Comparison of ENCODE assay signal across 10 cellular contexts in genomic region chr4:152462047-152462446, GRCh38.
DNase-seq lines count a peak whose midpoint lies in the region; ATAC-seq and TF ChIP-seq lines count a peak whose summit lies in the region.
"Had no signal": no experiment of that assay in that cellular context is flagged by ENCODE, and none has a peak within 500 bp of the region (broad histone marks: within the 10 kb centered on the region; RNA-seq: fewer than 3 reads in every experiment).

No MANE protein-coding gene starts in this region.

- no peak for ATAC-seq in activated naive CD8-positive, alpha-beta T cell treated with anti-CD3 and anti-CD28 coated beads, Interleukin-2, amount 10 ng/mL, durations not matched to agents 7 days and 5 days (ENCODE audit: low read depth)
- ATAC-seq in HG02981 (IDR thresholded peaks at IDR 0.05; ENCODE audit: unreplicated experiment): peak; percentile 63
- no peak for ATAC-seq in RWPE2 (ENCODE audit: low read depth)
- ATAC-seq in stimulated activated naive B cell treated with anti-CD40 and anti-IgM and Interleukin-4, amounts not matched to agents 10 μg/mL and 1 μg/mL and 100 μg/mL, for 72 hours (replicated peaks): peak; percentile 49 to 64

- no peak overlapping the region for H3K4me3 ChIP-seq in RWPE2 (ENCODE audit: severe bottlenecking)
- H3K4me3 ChIP-seq: skin epidermis had no signal

- H3K36me3 ChIP-seq in RWPE2 (ENCODE audit: low read depth): no peaks in the 10 kb centered on the region

- H3K27me3 Mint-ChIP-seq in activated naive CD8-positive, alpha-beta T cell treated with anti-CD3 and anti-CD28 coated beads, Interleukin-2, amount 10 ng/mL, durations not matched to agents 7 days and 5 days: no peaks in the 10 kb centered on the region
- no peaks in the 10 kb centered on the region for H3K27me3 Mint-ChIP-seq in activated naive CD8-positive, alpha-beta T cell treated with anti-CD3 and anti-CD28 coated beads for 36 hours
- H3K27me3 Mint-ChIP-seq in stimulated activated naive B cell treated with anti-CD40 and anti-IgM and Interleukin-4, amounts not matched to agents 10 μg/mL and 1 μg/mL and 100 μg/mL, for 72 hours: no peaks in the 10 kb centered on the region
- H3K27me3 Mint-ChIP-seq: dendritic cell treated with granulocyte-macrophage colony-stimulating factor and Interleukin-4, amounts not matched to agents 40 ng/mL and 50 ng/mL, for 4 days had no signal

- no peak overlapping the region for H3K4me3 Mint-ChIP-seq in activated naive CD8-positive, alpha-beta T cell treated with anti-CD3 and anti-CD28 coated beads, Interleukin-2, amount 10 ng/mL, durations not matched to agents 7 days and 5 days
- H3K4me3 Mint-ChIP-seq in activated naive CD8-positive, alpha-beta T cell treated with anti-CD3 and anti-CD28 coated beads for 36 hours: no peak overlapping the region
- no peak overlapping the region for H3K4me3 Mint-ChIP-seq in stimulated activated naive B cell treated with anti-CD40 and anti-IgM and Interleukin-4, amounts not matched to agents 10 μg/mL and 1 μg/mL and 100 μg/mL, for 72 hours
- H3K4me3 Mint-ChIP-seq: dendritic cell treated with granulocyte-macrophage colony-stimulating factor and Interleukin-4, amounts not matched to agents 40 ng/mL and 50 ng/mL, for 4 days had no signal

- peak overlapping the region; percentile 6 for H3K27ac ChIP-seq in RWPE2 (ENCODE audit: poor library complexity, severe bottlenecking)
- H3K27ac ChIP-seq: skin epidermis had no signal

- POLR2A ChIA-PET in activated naive CD8-positive, alpha-beta T cell treated with anti-CD3 and anti-CD28 coated beads, Interleukin-2, amount 10 ng/mL, durations not matched to agents 7 days and 5 days (lab: Charles Lee): no interaction called here

- no peaks in the 10 kb centered on the region for H3K9me3 Mint-ChIP-seq in activated naive CD8-positive, alpha-beta T cell treated with anti-CD3 and anti-CD28 coated beads, Interleukin-2, amount 10 ng/mL, durations not matched to agents 7 days and 5 days
- H3K9me3 Mint-ChIP-seq in activated naive CD8-positive, alpha-beta T cell treated with anti-CD3 and anti-CD28 coated beads for 36 hours: peaks cover 9% of the 10 kb centered on the region
- no peaks in the 10 kb centered on the region for H3K9me3 Mint-ChIP-seq in stimulated activated naive B cell treated with anti-CD40 and anti-IgM and Interleukin-4, amounts not matched to agents 10 μg/mL and 1 μg/mL and 100 μg/mL, for 72 hours
- H3K9me3 Mint-ChIP-seq: dendritic cell treated with granulocyte-macrophage colony-stimulating factor and Interleukin-4, amounts not matched to agents 40 ng/mL and 50 ng/mL, for 4 days had no signal

- no peaks in the 10 kb centered on the region for H3K9me3 ChIP-seq in RWPE2 (ENCODE audit: severe bottlenecking)

- peaks cover 55% of the 10 kb centered on the region for H3K4me1 Mint-ChIP-seq in activated naive CD8-positive, alpha-beta T cell treated with anti-CD3 and anti-CD28 coated beads, Interleukin-2, amount 10 ng/mL, durations not matched to agents 7 days and 5 days
- peaks cover 61% of the 10 kb centered on the region for H3K4me1 Mint-ChIP-seq in activated naive CD8-positive, alpha-beta T cell treated with anti-CD3 and anti-CD28 coated beads for 36 hours
- peaks cover 40 to 74% of the 10 kb centered on the region in 2 donors for H3K4me1 Mint-ChIP-seq in stimulated activated naive B cell treated with anti-CD40 and anti-IgM and Interleukin-4, amounts not matched to agents 10 μg/mL and 1 μg/mL and 100 μg/mL, for 72 hours

- H3K27ac Mint-ChIP-seq in activated naive CD8-positive, alpha-beta T cell treated with anti-CD3 and anti-CD28 coated beads, Interleukin-2, amount 10 ng/mL, durations not matched to agents 7 days and 5 days: peak overlapping the region; percentile 33
- no peak overlapping the region for H3K27ac Mint-ChIP-seq in activated naive CD8-positive, alpha-beta T cell treated with anti-CD3 and anti-CD28 coated beads for 36 hours
- peak overlapping the region; percentile 73 for H3K27ac Mint-ChIP-seq in stimulated activated naive B cell treated with anti-CD40 and anti-IgM and Interleukin-4, amounts not matched to agents 10 μg/mL and 1 μg/mL and 100 μg/mL, for 72 hours

- H3K27me3 ChIP-seq in RWPE2 (ENCODE audit: insufficient read depth, poor library complexity, severe bottlenecking): no peaks in the 10 kb centered on the region

- no peak for TF ChIP-seq CTCF in RWPE2 (IDR thresholded peaks at IDR 0.05; ENCODE audit: poor library complexity, severe bottlenecking)

- H3K36me3 Mint-ChIP-seq in activated naive CD8-positive, alpha-beta T cell treated with anti-CD3 and anti-CD28 coated beads, Interleukin-2, amount 10 ng/mL, durations not matched to agents 7 days and 5 days: peaks cover 13% of the 10 kb centered on the region
- peaks cover 32% of the 10 kb centered on the region for H3K36me3 Mint-ChIP-seq in activated naive CD8-positive, alpha-beta T cell treated with anti-CD3 and anti-CD28 coated beads for 36 hours
- H3K36me3 Mint-ChIP-seq in stimulated activated naive B cell treated with anti-CD40 and anti-IgM and Interleukin-4, amounts not matched to agents 10 μg/mL and 1 μg/mL and 100 μg/mL, for 72 hours: peaks cover 3 to 9% of the 10 kb centered on the region in 2 donors

- no peak for DNase-seq in activated naive CD8-positive, alpha-beta T cell treated with anti-CD3 and anti-CD28 coated beads, Interleukin-2, amount 10 ng/mL, durations not matched to agents 7 days and 5 days
- DNase-seq in activated naive CD8-positive, alpha-beta T cell treated with anti-CD3 and anti-CD28 coated beads for 36 hours: no peak
- DNase-seq in RWPE2 (ENCODE audit: low spot score) (no peak), GDM1 (lab: John Stamatoyannopoulos, UW) (no peak), epidermal melanocyte (ENCODE audit: insufficient read length, low spot score) (no peak)
- no peak for DNase-seq in stimulated activated naive B cell treated with anti-CD40 and anti-IgM and Interleukin-4, amounts not matched to agents 10 μg/mL and 1 μg/mL and 100 μg/mL, for 72 hours
- DNase-seq in activated T-cell treated with anti-CD3 and anti-CD28 coated beads, Interleukin-2, amount 50 U/mL, for 48 hours: no peak

- H3K4me1 ChIP-seq in RWPE2 (ENCODE audit: insufficient read depth, poor library complexity, severe bottlenecking): peaks cover 15% of the 10 kb centered on the region

Comparison
In these comparisons a context has a peak if more than half of its experiments do, and no peak if none do; other contexts are left out.
1. ATAC-seq: peak in HG02981 (single experiment) and stimulated activated naive B cell treated with anti-CD40 and anti-IgM and Interleukin-4, amounts not matched to agents 10 μg/mL and 1 μg/mL and 100 μg/mL, for 72 hours (2 of 2); none in activated naive CD8-positive, alpha-beta T cell treated with anti-CD3 and anti-CD28 coated beads, Interleukin-2, amount 10 ng/mL, durations not matched to agents 7 days and 5 days (single experiment) and RWPE2 (single experiment).